Comparison of ENCODE assay signal across 1 cellular context in the genomic region with DNA sequence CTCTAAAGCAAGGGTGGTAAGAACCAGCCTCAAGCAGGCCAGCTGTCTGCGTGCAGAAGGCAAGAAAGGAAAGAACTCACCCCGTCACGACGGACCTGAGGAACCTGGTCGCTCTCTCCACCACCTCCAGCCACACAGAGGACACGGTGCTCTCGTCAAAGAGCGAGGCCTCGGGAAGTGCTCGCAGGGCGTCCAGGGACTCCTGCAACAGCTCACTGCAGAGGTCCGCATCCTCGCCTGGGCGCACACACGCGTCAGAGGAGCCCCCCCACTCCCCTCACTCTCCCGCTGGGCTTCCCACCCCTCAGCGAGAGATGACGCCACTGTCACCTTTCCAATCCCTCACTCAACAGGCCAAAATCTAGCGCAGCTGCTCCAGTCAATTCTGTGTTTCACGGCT.
TF ChIP-seq lines count a peak whose summit lies in the region.

No MANE protein-coding gene starts in this region.

TF ChIP-seq in SK-N-SH, 30 proteins besides CTCF, POLR2A, EP300 and RAD21 (continued from another document):
- TF ChIP-seq, protein P1, sequence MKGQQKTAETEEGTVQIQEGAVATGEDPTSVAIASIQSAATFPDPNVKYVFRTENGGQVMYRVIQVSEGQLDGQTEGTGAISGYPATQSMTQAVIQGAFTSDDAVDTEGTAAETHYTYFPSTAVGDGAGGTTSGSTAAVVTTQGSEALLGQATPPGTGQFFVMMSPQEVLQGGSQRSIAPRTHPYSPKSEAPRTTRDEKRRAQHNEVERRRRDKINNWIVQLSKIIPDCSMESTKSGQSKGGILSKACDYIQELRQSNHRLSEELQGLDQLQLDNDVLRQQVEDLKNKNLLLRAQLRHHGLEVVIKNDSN (IDR thresholded peaks at IDR 0.05; ENCODE audit: borderline replicate concordance, low read depth) = no peak
- TF ChIP-seq ELF1 (IDR thresholded peaks at IDR 0.05) = no peak
- TF ChIP-seq TAF1 (IDR thresholded peaks at IDR 0.05; ENCODE audit: borderline replicate concordance, low read depth, low read length) = no peak
